15 cellular contexts compared by ENCODE assay signal in genomic region chr6:10621847-10622246, GRCh38.
"Had no signal": no experiment of that assay in that cellular context is flagged by ENCODE, and none has a peak within 500 bp of the region (broad histone marks: within the 10 kb centered on the region; RNA-seq: fewer than 3 reads in every experiment).

No MANE protein-coding gene starts in this region.

- H3K4me1 ChIP-seq: breast epithelium, left lung, testis had no signal

- H3K36me3 ChIP-seq: breast epithelium had no signal

- H3K27me3 Mint-ChIP-seq: activated naive CD8-positive, alpha-beta T cell treated with anti-CD3 and anti-CD28 coated beads, Interleukin-2, amount 10 ng/mL, durations not matched to agents 7 days and 5 days had no signal

- H3K27me3 ChIP-seq: breast epithelium, left lung, testis had no signal

- DNase-seq: activated CD4-positive, alpha-beta T cell treated with anti-CD3 and anti-CD28 coated beads for 48 hours; activated CD8-positive, alpha-beta memory T cell treated with anti-CD3 and anti-CD28 coated beads, Interleukin-2, amount 50 U/mL, for 48 hours; activated CD8-positive, alpha-beta T cell treated with anti-CD3 and anti-CD28 coated beads, Interleukin-2, amount 10 ng/mL, durations not matched to agents 7 days and 5 days; activated naive CD8-positive, alpha-beta T cell treated with anti-CD3 and anti-CD28 coated beads, Interleukin-2, amount 10 ng/mL, durations not matched to agents 7 days and 5 days; aorta; foreskin melanocyte; left lung; nephron progenitor cell; stimulated activated CD4-positive, alpha-beta T cell treated with anti-CD3 and anti-CD28 coated beads, Interleukin-4, amount 100 ng/mL, for 1 hour; stimulated activated CD8-positive, alpha-beta memory T cell treated with anti-CD3 and anti-CD28 coated beads, Interleukin-4, amount 100 ng/mL, for 48 hours; stimulated activated naive CD8-positive, alpha-beta T cell treated with anti-CD3 and anti-CD28 coated beads, Interleukin-15, Interleukin-2, amounts not matched to agents 100 U/mL and 50 U/mL, for 24 hours; T1000; testis had no signal

- H3K27ac ChIP-seq: breast epithelium, left lung, testis, VCaP had no signal

- H3K4me3 Mint-ChIP-seq: activated CD8-positive, alpha-beta T cell treated with anti-CD3 and anti-CD28 coated beads, Interleukin-2, amount 10 ng/mL, durations not matched to agents 7 days and 5 days; activated naive CD8-positive, alpha-beta T cell treated with anti-CD3 and anti-CD28 coated beads, Interleukin-2, amount 10 ng/mL, durations not matched to agents 7 days and 5 days; nephron progenitor cell had no signal

- H3K27ac Mint-ChIP-seq: activated CD8-positive, alpha-beta T cell treated with anti-CD3 and anti-CD28 coated beads, Interleukin-2, amount 10 ng/mL, durations not matched to agents 7 days and 5 days; activated naive CD8-positive, alpha-beta T cell treated with anti-CD3 and anti-CD28 coated beads, Interleukin-2, amount 10 ng/mL, durations not matched to agents 7 days and 5 days; nephron progenitor cell had no signal

- H3K9me3 ChIP-seq: breast epithelium, testis had no signal

- H3K4me3 ChIP-seq: breast epithelium, left lung, testis had no signal

- ATAC-seq: activated CD8-positive, alpha-beta T cell treated with anti-CD3 and anti-CD28 coated beads, Interleukin-2, amount 10 ng/mL, durations not matched to agents 7 days and 5 days; left lung; stimulated activated naive CD8-positive, alpha-beta T cell treated with anti-CD3 and anti-CD28 coated beads, Interleukin-15, Interleukin-2, amounts not matched to agents 100 U/mL and 50 U/mL, for 24 hours had no signal
